ENCODE assay signal across 16 cellular contexts in the genomic region with DNA sequence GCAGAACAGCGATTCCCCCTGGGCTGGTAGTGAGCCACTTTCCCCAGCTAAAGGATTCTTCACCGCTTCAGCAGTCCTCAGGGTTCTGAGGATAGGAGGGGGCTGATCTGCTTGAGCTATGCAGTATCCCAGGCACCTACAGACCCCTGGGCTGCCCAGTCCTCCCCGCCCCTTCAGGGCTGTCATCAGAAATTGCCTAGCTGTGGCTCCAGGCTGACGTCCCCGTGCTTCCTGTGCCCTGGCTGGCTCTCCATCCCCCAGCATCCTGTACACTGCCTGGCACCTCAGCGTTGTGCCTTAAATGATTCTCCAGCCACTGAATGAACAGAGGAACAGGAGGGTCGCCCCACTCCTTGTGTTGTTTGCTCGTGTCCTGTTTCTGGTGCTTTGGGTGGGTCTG.
"Had no signal": no experiment of that assay in that cellular context is flagged by ENCODE, and none has a peak within 500 bp of the region (broad histone marks: within the 10 kb centered on the region; RNA-seq: fewer than 3 reads in every experiment).

No MANE protein-coding gene starts in this region.

- H3K4me1 ChIP-seq: suprapubic skin had no signal

- H3K9me3 ChIP-seq: adrenal gland, suprapubic skin had no signal

- H3K27ac Mint-ChIP-seq: activated naive CD4-positive, alpha-beta T cell treated with anti-CD3 and anti-CD28 coated beads, Interleukin-2, amount 50 U/mL, for 24 hours; progenitor cell of endocrine pancreas; type B pancreatic cell had no signal

- H3K9me3 Mint-ChIP-seq: activated naive CD4-positive, alpha-beta T cell treated with anti-CD3 and anti-CD28 coated beads, Interleukin-2, amount 50 U/mL, for 24 hours; nephron; type B pancreatic cell had no signal

- H3K4me3 ChIP-seq: adrenal gland, hepatocyte, SK-N-MC, suprapubic skin had no signal

- DNase-seq: activated CD4-positive, alpha-beta T cell treated with anti-CD3 and anti-CD28 coated beads, Interleukin-2, amount 50 U/mL, for 48 hours; activated effector memory CD4-positive, alpha-beta T cell treated with anti-CD3 and anti-CD28 coated beads, Interleukin-2, amount 50 U/mL, for 16 hours; activated T-cell treated with anti-CD3 and anti-CD28 coated beads, Interleukin-2, amount 50 U/mL, for 48 hours; mammary epithelial cell; right cardiac atrium; T-helper 1 cell; T1000 had no signal

- H3K27ac ChIP-seq: hepatocyte, SK-N-MC, suprapubic skin had no signal

- H3K27me3 ChIP-seq: adrenal gland, hepatocyte, suprapubic skin had no signal

- H3K27me3 Mint-ChIP-seq: activated naive CD4-positive, alpha-beta T cell treated with anti-CD3 and anti-CD28 coated beads, Interleukin-2, amount 50 U/mL, for 24 hours; progenitor cell of endocrine pancreas; type B pancreatic cell had no signal

- H2AFZ ChIP-seq: hepatocyte had no signal

- ATAC-seq: left lobe of liver had no signal

- H3K79me2 ChIP-seq: hepatocyte had no signal

- H3K4me2 ChIP-seq: hepatocyte had no signal

- H3K4me3 Mint-ChIP-seq: activated naive CD4-positive, alpha-beta T cell treated with anti-CD3 and anti-CD28 coated beads, Interleukin-2, amount 50 U/mL, for 24 hours; nephron; type B pancreatic cell had no signal

- H3K4me1 Mint-ChIP-seq: activated naive CD4-positive, alpha-beta T cell treated with anti-CD3 and anti-CD28 coated beads, Interleukin-2, amount 50 U/mL, for 24 hours had no signal
